Comparison of ENCODE assay signal across 11 cellular contexts in the genomic region with DNA sequence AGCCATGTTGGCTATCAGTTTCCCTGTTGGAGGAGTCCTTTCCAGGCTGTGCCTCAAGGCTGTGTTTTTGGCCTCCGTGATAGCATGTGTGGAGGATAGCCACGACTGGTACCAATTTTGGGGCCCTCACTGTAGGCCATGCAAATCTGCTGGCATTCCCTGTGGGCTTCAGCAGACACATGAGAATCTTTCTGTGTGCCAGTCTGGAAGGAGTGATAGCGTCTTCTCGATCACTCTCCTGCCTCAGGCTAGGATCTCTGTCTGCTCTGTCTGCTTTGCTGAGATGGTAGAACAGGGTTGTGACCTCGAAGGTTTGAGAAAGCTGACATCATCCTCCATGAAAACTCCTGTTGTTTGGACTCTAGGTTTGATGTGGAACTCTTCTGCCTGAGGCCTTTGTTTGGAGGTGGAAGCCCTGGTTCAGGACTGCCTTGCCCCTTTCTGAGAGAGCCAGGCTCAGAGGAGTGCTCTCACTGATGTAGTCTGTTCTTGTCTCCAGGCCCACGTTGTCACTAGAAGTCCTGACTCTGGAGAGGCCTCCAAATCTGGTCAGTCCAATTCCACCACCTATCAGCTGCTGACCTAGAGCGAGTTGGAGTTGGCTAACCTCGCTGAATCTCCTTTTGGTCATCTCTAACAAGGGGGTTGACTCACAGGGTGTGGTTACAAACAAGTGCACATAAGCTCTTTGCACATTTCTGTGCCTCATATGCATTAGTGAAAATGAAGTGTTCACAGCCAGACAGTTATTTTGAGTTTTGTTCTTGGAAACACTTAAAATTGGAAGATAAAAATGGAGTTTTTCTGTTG. TPM values are rescaled to one million over a fixed set of nuclear protein-coding genes. Genes with fewer than 3 reads are reported as not detected.
A peak's percentile ranks its signal among the peaks of the same experiment; 100 is the strongest.
DNase-seq lines count a peak whose midpoint lies in the region; ATAC-seq and TF ChIP-seq lines count a peak whose summit lies in the region.
"Had no signal": no experiment of that assay in that cellular context is flagged by ENCODE, and none has a peak within 500 bp of the region (broad histone marks: within the 10 kb centered on the region; RNA-seq: fewer than 3 reads in every experiment).

No MANE protein-coding gene starts in this region.

- H3K79me2 ChIP-seq in PC-3 (ENCODE audit: low read length), result peaks cover 92% of the 10 kb centered on the region
- peaks cover 93% of the 10 kb centered on the region for H3K79me2 ChIP-seq in osteoblast (ENCODE audit: insufficient read depth, low read length)

- ATAC-seq in CD4-positive, alpha-beta T cell (ENCODE audit: poor library complexity), result no peak
- ATAC-seq in PC-3 (peak; percentile 48), HG03175 (IDR thresholded peaks at IDR 0.05; ENCODE audit: unreplicated experiment) (no peak)

- peak overlapping the region; percentile 36 for H3K9ac ChIP-seq in PC-3 (ENCODE audit: low read length)

- no peaks in the 10 kb centered on the region for H3K9me3 Mint-ChIP-seq in CD4-positive, alpha-beta T cell

- no peaks in the 10 kb centered on the region for H3K9me2 ChIP-seq in PC-3 (replicated peaks; ENCODE audit: low read length)

- CTCF ChIA-PET in CD4-positive, alpha-beta T cell (lab: Charles Lee), result interaction anchor here (0.5 to 1.7 kb wide), 3 partner anchors 17 to 163 kb away, joined by 3 to 4 read pairs (median 3); no protein-coding TSS in a partner anchor
- CTCF ChIA-PET in PC-3 (lab: Charles Lee), result interaction anchor here (0.9 kb wide), 1 partner anchor 44 kb away, joined by 5 read pairs; no protein-coding TSS in a partner anchor

- POLR2A ChIA-PET in CD4-positive, alpha-beta T cell (lab: Charles Lee), result no interaction called here
- POLR2A ChIA-PET in PC-3 (lab: Charles Lee; ENCODE audit: unreplicated experiment), result interaction anchor here (0.7 to 0.9 kb wide), 2 partner anchors 14 to 44 kb away, joined by 4 to 5 read pairs; partner anchors contain the start of gene NUTF2

- peaks cover 26% of the 10 kb centered on the region for H3K4me1 Mint-ChIP-seq in CD4-positive, alpha-beta T cell (ENCODE audit: low read depth)

- H3K36me3 ChIP-seq in PC-3 (ENCODE audit: low read depth, low read length), result peaks cover 15% of the 10 kb centered on the region
- H3K36me3 ChIP-seq in osteoblast (ENCODE audit: insufficient read depth, low read length), result peaks cover 27% of the 10 kb centered on the region

- H3K4me2 ChIP-seq in PC-3 (ENCODE audit: low read length) (peak overlapping the region; percentile 44), osteoblast (ENCODE audit: insufficient read depth, low read length) (peak overlapping the region; percentile 39)

- no peak overlapping the region for H3K27ac ChIP-seq in CD4-positive, alpha-beta T cell (ENCODE audit: low read depth, low read length)
- peak overlapping the region; percentile 87 for H3K27ac ChIP-seq in PC-3 (ENCODE audit: low read length)
- peak overlapping the region; percentile 89 for H3K27ac ChIP-seq in osteoblast (ENCODE audit: low read depth, low read length)

- peaks cover 20% of the 10 kb centered on the region for H3K36me3 Mint-ChIP-seq in CD4-positive, alpha-beta T cell (ENCODE audit: low read depth)

- H3K4me3 ChIP-seq in PC-3 (ENCODE audit: low read length) (0 out of 2 replicates have a peak overlapping the region, but pooled peaks have one; percentile 24), epithelial cell of esophagus (ENCODE audit: low read length) (no peak overlapping the region), osteoblast (ENCODE audit: insufficient read depth, low read length) (no peak overlapping the region)

- intact Hi-C loops in CD4-positive, alpha-beta T cell (cut with DNase I, micrococcal nuclease), result no loop called here
- intact Hi-C loops in PC-3 (cut with micrococcal nuclease), result loop anchor here (2.0 kb wide), 1 partner anchor 14 kb away; the partner anchor contains the start of genes CENPT and NUTF2

- no peak for TF ChIP-seq CTCF in CD4-positive, alpha-beta T cell (IDR thresholded peaks at IDR 0.05)
- TF ChIP-seq CTCF in PC-3 (conservative IDR thresholded peaks at IDR 0.05; ENCODE audit: low read depth, low read length), result no peak
- TF ChIP-seq CTCF in epithelial cell of esophagus (IDR thresholded peaks at IDR 0.05; ENCODE audit: insufficient read depth, low read depth, low read length, missing control alignments), result no peak
- TF ChIP-seq CTCF in osteoblast (IDR thresholded peaks at IDR 0.05; ENCODE audit: extremely low read depth, low read depth, low read length), result no peak

- no peak overlapping the region for H3K4me3 Mint-ChIP-seq in CD4-positive, alpha-beta T cell

- H4K20me1 ChIP-seq in PC-3 (ENCODE audit: low read length) (peaks cover 7% of the 10 kb centered on the region; the same call in 1 of the 2 replicates), osteoblast (ENCODE audit: insufficient read depth, low read length) (peaks cover 62% of the 10 kb centered on the region)

- no peak for DNase-seq in CD4-positive, alpha-beta T cell
- DNase-seq in PC-3 (peak; percentile 68), epithelial cell of esophagus (ENCODE audit: low read depth) (peak; percentile 86), osteoblast (ENCODE audit: insufficient read length, low spot score, missing footprints) (peak; percentile 73), DMS153 treated with DMSO at 0.1 percent for 48 hours (lab: John Stamatoyannopoulos, UW; ENCODE audit: unreplicated experiment) (no peak)
- no peak for DNase-seq in activated effector memory CD4-positive, alpha-beta T cell treated with Interleukin-2 at 50 U/mL for 16 hours
- no peak for DNase-seq in stimulated activated CD4-positive, alpha-beta T cell treated with anti-CD3 and anti-CD28 coated beads, Interleukin-1b, Interleukin-23, amount 100 ng/mL, for 48 hours
- DNase-seq: NCI-H1417 treated with DMSO at 0.1 percent for 48 hours, small intestine had no signal

- H3K27me3 Mint-ChIP-seq in CD4-positive, alpha-beta T cell, result no peaks in the 10 kb centered on the region

- H3F3A ChIP-seq in PC-3 (ENCODE audit: low read length, unreplicated experiment), result no peaks in the 10 kb centered on the region

- TSS peak; percentile 84 for BruUV-seq in PC-3 (replicated peaks; lab: Mats Ljungman, UMichigan)

- H3K9me3 ChIP-seq in CD4-positive, alpha-beta T cell (ENCODE audit: control insufficient read depth, low read length), result no peaks in the 10 kb centered on the region
- H3K9me3 ChIP-seq in PC-3 (ENCODE audit: low read length) (no peaks in the 10 kb centered on the region), osteoblast (ENCODE audit: low read depth, low read length) (no peaks in the 10 kb centered on the region)

- H3K4me1 ChIP-seq in PC-3 (ENCODE audit: insufficient read depth, low read length) (peaks cover 41% of the 10 kb centered on the region), osteoblast (ENCODE audit: insufficient read depth, low read length) (peaks cover 54% of the 10 kb centered on the region)

- peak overlapping the region; percentile 30 for H3K27ac Mint-ChIP-seq in CD4-positive, alpha-beta T cell

- no peaks in the 10 kb centered on the region for H3K27me3 ChIP-seq in CD4-positive, alpha-beta T cell (ENCODE audit: control insufficient read depth, insufficient read depth, low read length)
- H3K27me3 ChIP-seq in PC-3 (ENCODE audit: low read length) (no peaks in the 10 kb centered on the region), osteoblast (ENCODE audit: insufficient read depth, low read length) (no peaks in the 10 kb centered on the region)

- no peak overlapping the region for H2AFZ ChIP-seq in PC-3 (ENCODE audit: low read length)
- H2AFZ ChIP-seq in osteoblast (ENCODE audit: low read length), result no peak overlapping the region

RNA-seq across cellular contexts. Expression of gene EDC4, which starts 12.1 kb away (rescaled TPM):
- 100 to 1,000 TPM; 134 to 145 TPM for total RNA-seq in CD4-positive, alpha-beta T cell
- total RNA-seq in PC-3 (2014; rRNA removed), result 58.9 and 94.7 TPM in 2 replicates
- total RNA-seq in osteoblast, result 45.7 and 60.8 TPM in 2 replicates

RNA-seq across cellular contexts. Expression of gene CENPT, which starts 13.3 kb away (rescaled TPM):
- 10 to 100 TPM; 77.5 to 84.1 TPM for total RNA-seq in CD4-positive, alpha-beta T cell
- 31.8 and 35.1 TPM in 2 replicates for total RNA-seq in PC-3 (2014; rRNA removed)
- total RNA-seq in osteoblast, result 24.2 and 25.6 TPM in 2 replicates

RNA-seq across cellular contexts. Expression of gene NUTF2, which starts 14.1 kb away (rescaled TPM):
- total RNA-seq in CD4-positive, alpha-beta T cell, result 10 to 100 TPM; 24.0 to 25.7 TPM
- total RNA-seq in PC-3 (2014; rRNA removed), result 98.5 and 167 TPM in 2 replicates
- 203 TPM in 2 replicates for total RNA-seq in osteoblast

RNA-seq across cellular contexts. Expression of gene THAP11, which starts 18.7 kb away (rescaled TPM):
- 10 to 100 TPM; 31.2 to 32.1 TPM for total RNA-seq in CD4-positive, alpha-beta T cell
- total RNA-seq in PC-3 (2014; rRNA removed) (39.1 and 39.8 TPM in 2 replicates), osteoblast (23.6 and 25.7 TPM in 2 replicates)

RNA-seq across cellular contexts. Expression of gene NRN1L, which starts 23.9 kb away (rescaled TPM):
- total RNA-seq in CD4-positive, alpha-beta T cell, result 1 to 10 TPM; 2.9 to 4.4 TPM
- total RNA-seq in PC-3 (2014; rRNA removed) (not detected in 2 replicates), osteoblast (0.29 TPM in 1 of 2 replicates, not detected in the other)
- total RNA-seq: lung microvascular endothelial cell had no signal

Comparison
In these comparisons a context has a peak if more than half of its experiments do, and no peak if none do; other contexts are left out.
1. DNase-seq: peak in PC-3 (single experiment), epithelial cell of esophagus (single experiment) and osteoblast (single experiment); none in CD4-positive, alpha-beta T cell (0 of 10), activated effector memory CD4-positive, alpha-beta T cell treated with Interleukin-2 at 50 U/mL for 16 hours (single experiment), stimulated activated CD4-positive, alpha-beta T cell treated with anti-CD3 and anti-CD28 coated beads, Interleukin-1b, Interleukin-23, amount 100 ng/mL, for 48 hours (single experiment) and DMS153 treated with DMSO at 0.1 percent for 48 hours (single experiment).